In the genomic region with DNA sequence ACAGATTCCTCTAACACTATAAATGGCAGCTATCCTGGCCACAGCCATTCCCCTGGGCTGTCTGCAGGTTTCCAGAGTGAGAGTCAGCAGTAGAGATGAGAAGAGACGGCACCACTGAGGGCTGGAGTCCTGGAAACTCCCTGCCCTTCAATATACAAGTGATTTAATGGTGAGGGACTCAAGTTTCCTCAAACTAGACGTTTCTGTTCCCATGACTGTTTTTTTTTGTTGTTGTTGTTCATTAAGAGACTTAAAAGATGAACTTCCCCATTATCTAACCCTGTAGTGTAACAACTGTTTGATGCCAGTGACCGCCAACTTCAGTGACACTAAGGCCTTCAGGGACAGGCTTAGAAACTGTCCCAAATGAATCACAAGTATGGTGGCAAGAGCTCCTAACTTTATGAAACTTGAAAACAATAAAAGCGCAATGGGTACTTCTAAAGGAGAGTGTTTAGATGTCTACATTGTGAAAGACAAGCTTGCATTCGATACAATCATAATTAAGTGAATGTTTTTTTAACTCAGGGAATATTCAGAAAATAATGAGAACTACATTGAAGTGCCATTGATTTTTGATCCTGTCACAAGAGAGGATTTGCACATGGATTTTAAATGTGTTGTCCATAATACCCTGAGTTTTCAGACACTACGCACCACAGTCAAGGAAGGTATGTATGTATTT, we compare ENCODE assay signal across 10 cellular contexts. TPM values are rescaled to one million over a fixed set of nuclear protein-coding genes. Genes with fewer than 3 reads are reported as not detected.
DNase-seq lines count a peak whose midpoint lies in the region; ATAC-seq and TF ChIP-seq lines count a peak whose summit lies in the region.
"Had no signal": no experiment of that assay in that cellular context is flagged by ENCODE, and none has a peak within 500 bp of the region (broad histone marks: within the 10 kb centered on the region; RNA-seq: fewer than 3 reads in every experiment).

No MANE protein-coding gene starts in this region.

- TF ChIP-seq CTCF in fibroblast of mammary gland (conservative IDR thresholded peaks at IDR 0.05; ENCODE audit: control insufficient read depth, insufficient read depth, low read depth, low read length): no peak
- no peak for TF ChIP-seq CTCF in MM.1S (IDR thresholded peaks at IDR 0.05; ENCODE audit: low read length)
- TF ChIP-seq CTCF in mesothelial cell of epicardium (IDR thresholded peaks at IDR 0.05; ENCODE audit: unreplicated experiment): no peak
- no peak for TF ChIP-seq CTCF in Peyer's patch (IDR thresholded peaks at IDR 0.05)

- H3K4me3 Mint-ChIP-seq in mesothelial cell of epicardium: no peak overlapping the region

- H3K27ac ChIP-seq in BLaER1 (no peak overlapping the region), MM.1S (ENCODE audit: low read length) (no peak overlapping the region), Peyer's patch (peak overlapping the region in 1 of 4 donors; percentile 67)
- H3K27ac ChIP-seq: foreskin keratinocyte had no signal

- no peaks in the 10 kb centered on the region for H3K9me2 ChIP-seq in MM.1S (replicated peaks; ENCODE audit: insufficient read depth, low read length)

- ATAC-seq in GM19438 (IDR thresholded peaks at IDR 0.05; ENCODE audit: low read depth, unreplicated experiment) (peak; percentile 49), HG03095 (IDR thresholded peaks at IDR 0.05; ENCODE audit: unreplicated experiment) (peak; percentile 47)
- ATAC-seq: foreskin keratinocyte had no signal

- no peaks in the 10 kb centered on the region for H3K79me2 ChIP-seq in MM.1S (ENCODE audit: low read length)

- H3K9me3 Mint-ChIP-seq in mesothelial cell of epicardium: peaks cover 4% of the 10 kb centered on the region

- H3K27me3 ChIP-seq in BLaER1: no peaks in the 10 kb centered on the region
- no peaks in the 10 kb centered on the region for H3K27me3 ChIP-seq in MM.1S (replicated peaks; ENCODE audit: insufficient read depth, low read length)
- no peaks in the 10 kb centered on the region for H3K27me3 ChIP-seq in Peyer's patch
- H3K27me3 ChIP-seq: foreskin keratinocyte had no signal

- H3K4me2 ChIP-seq in BLaER1 (peak overlapping the region; percentile 71), MM.1S (ENCODE audit: low read depth, low read length) (no peak overlapping the region)

- TF ChIP-seq POLR2A in Peyer's patch (IDR thresholded peaks at IDR 0.05): no peak

- no peak overlapping the region for H3K4me3 ChIP-seq in BLaER1
- no peak overlapping the region for H3K4me3 ChIP-seq in fibroblast of mammary gland (ENCODE audit: control insufficient read depth, low read depth, low read length)
- no peak overlapping the region for H3K4me3 ChIP-seq in MM.1S (ENCODE audit: low read length)
- H3K4me3 ChIP-seq in Peyer's patch: no peak overlapping the region

- H3K4me1 ChIP-seq in BLaER1 (peaks cover 65% of the 10 kb centered on the region), MM.1S (ENCODE audit: low read length) (no peaks in the 10 kb centered on the region), Peyer's patch (peaks cover 0 to 7% (median 0%) of the 10 kb centered on the region in 4 donors)
- H3K4me1 ChIP-seq: foreskin keratinocyte had no signal

- peaks cover 1% of the 10 kb centered on the region for H3K36me3 Mint-ChIP-seq in mesothelial cell of epicardium

- no peaks in the 10 kb centered on the region for H3F3A ChIP-seq in MM.1S (ENCODE audit: insufficient read depth, low read length)

- H3K9ac ChIP-seq in BLaER1 (no peak overlapping the region), MM.1S (ENCODE audit: low read length) (no peak overlapping the region)

- no peaks in the 10 kb centered on the region for H3K9me3 ChIP-seq in BLaER1
- no peaks in the 10 kb centered on the region for H3K9me3 ChIP-seq in MM.1S (replicated peaks; ENCODE audit: insufficient read depth, low read length)
- no peaks in the 10 kb centered on the region for H3K9me3 ChIP-seq in Peyer's patch

- H3K27ac Mint-ChIP-seq in mesothelial cell of epicardium: no peak overlapping the region

- H3K27me3 Mint-ChIP-seq in mesothelial cell of epicardium (ENCODE audit: low read depth): no peaks in the 10 kb centered on the region

- peaks cover 15% of the 10 kb centered on the region for H3K4me1 Mint-ChIP-seq in mesothelial cell of epicardium

- DNase-seq in fibroblast of mammary gland (ENCODE audit: low read depth) (peak; percentile 37), MM.1S (no peak), mesothelial cell of epicardium (ENCODE audit: low spot score in 2 of 2, unreplicated experiment in 2 of 2) (no peak), Peyer's patch (no peak), HK-2 (ENCODE audit: unreplicated experiment) (no peak)
- DNase-seq: OCI-M1 had no signal

- H3K36me3 ChIP-seq in BLaER1: no peaks in the 10 kb centered on the region
- no peaks in the 10 kb centered on the region for H3K36me3 ChIP-seq in MM.1S (replicated peaks; ENCODE audit: insufficient read depth, low read length)
- H3K36me3 ChIP-seq in Peyer's patch: no peaks in the 10 kb centered on the region

- no peak overlapping the region for H2AFZ ChIP-seq in MM.1S (ENCODE audit: low read length)

- H4K20me1 ChIP-seq in BLaER1: no peaks in the 10 kb centered on the region
- H4K20me1 ChIP-seq in MM.1S (ENCODE audit: insufficient read depth, low read length): no peaks in the 10 kb centered on the region

RNA-seq across cellular contexts. Expression of gene IL1R2, which starts 34.0 kb away (rescaled TPM):
- total RNA-seq in mesothelial cell of epicardium: not detected in 3 replicates
- total RNA-seq in Peyer's patch: 10 to 100 TPM in 2 of 4 donors, 1 to 10 TPM in 2; 2.3 to 18.2 (median 7.0) TPM
